20 cellular contexts compared by ENCODE assay signal in the genomic region with DNA sequence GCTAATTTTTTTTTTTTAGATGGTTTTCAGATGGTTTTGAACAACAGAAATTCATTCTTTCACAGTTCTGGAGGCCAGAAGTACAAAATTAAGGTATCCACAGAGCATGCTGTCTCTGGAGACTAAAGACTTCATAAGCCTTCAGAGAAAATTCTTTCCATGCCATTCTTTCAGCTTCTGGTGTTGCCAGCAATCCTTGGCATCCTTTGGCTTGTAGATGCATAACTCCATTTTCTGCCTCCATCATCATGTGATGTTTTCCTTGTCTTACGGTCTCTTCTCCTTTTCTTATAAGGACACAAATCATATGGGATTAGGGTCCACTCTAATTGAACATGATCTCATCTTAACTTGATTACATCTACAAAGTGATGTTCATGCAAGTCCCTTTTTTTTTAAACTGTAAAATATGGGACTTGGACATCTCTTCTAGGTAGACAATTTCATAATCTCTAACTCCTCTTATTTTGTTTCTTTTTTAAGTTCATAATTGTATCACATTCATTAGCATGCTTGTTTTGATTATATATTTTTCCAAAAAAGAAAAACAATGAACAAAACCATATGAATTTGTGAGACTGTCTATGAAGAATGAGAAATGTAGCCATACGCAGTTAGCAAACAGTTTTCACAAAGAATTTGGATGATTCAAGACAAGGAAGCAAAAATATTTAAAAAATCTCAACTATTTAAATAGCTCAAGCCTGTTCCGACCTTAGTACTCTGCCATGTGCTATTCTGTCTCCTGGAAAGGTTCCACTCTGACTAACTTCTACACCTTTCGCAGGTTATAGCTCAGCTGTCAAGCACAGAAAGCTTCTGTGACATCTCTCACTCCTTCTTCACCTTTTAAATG. TPM values are rescaled to one million over a fixed set of nuclear protein-coding genes. Genes with fewer than 3 reads are reported as not detected.
DNase-seq lines count a peak whose midpoint lies in the region; ATAC-seq and TF ChIP-seq lines count a peak whose summit lies in the region.
"Had no signal": no experiment of that assay in that cellular context is flagged by ENCODE, and none has a peak within 500 bp of the region (broad histone marks: within the 10 kb centered on the region; RNA-seq: fewer than 3 reads in every experiment).

No MANE protein-coding gene starts in this region.

- TF ChIP-seq CTCF in mucosa of descending colon (IDR thresholded peaks at IDR 0.05) = no peak

- H3K27ac ChIP-seq in mesodermal cell (ENCODE audit: low read depth, low read length, severe bottlenecking) = peak overlapping the region; percentile 89
- H3K27ac ChIP-seq: esophagus muscularis mucosa, ovary, suprapubic skin had no signal

- peak; percentile 9 for DNase-seq in AG08396 (ENCODE audit: low spot score)
- DNase-seq in dedifferentiated amniotic fluid mesenchymal stem cell (ENCODE audit: extremely low spot score) = peak; percentile 68
- DNase-seq in DMS 273 (lab: John Stamatoyannopoulos, UW; ENCODE audit: unreplicated experiment) = no peak
- DNase-seq in amniotic stem cell (lab: John Stamatoyannopoulos, UW) = no peak
- no peak for DNase-seq in mucosa of descending colon
- DNase-seq: activated B cell treated with CpG ODN at 0.5 μM for 24 hours, BE2C, cortex of kidney, DMS153, KBM-7, NCI-H1436, NCI-H524, ovary had no signal

- H3K4me1 ChIP-seq in mesodermal cell (ENCODE audit: control insufficient read depth, insufficient read depth, low read length, poor library complexity, severe bottlenecking) (peaks cover 10% of the 10 kb centered on the region), mucosa of descending colon (ENCODE audit: low read depth) (no peaks in the 10 kb centered on the region)
- H3K4me1 ChIP-seq: BE2C, suprapubic skin had no signal

- TF ChIP-seq EP300 in Ishikawa (IDR thresholded peaks at IDR 0.05; ENCODE audit: borderline replicate concordance) = no peak

- H3K4me3 ChIP-seq in mesodermal cell (ENCODE audit: extremely low read depth, insufficient read depth, low read length, poor library complexity, severe bottlenecking) = no peak overlapping the region
- H3K4me3 ChIP-seq in mucosa of descending colon = no peak overlapping the region
- H3K4me3 ChIP-seq: esophagus muscularis mucosa, ovary, suprapubic skin had no signal

- intact Hi-C loops in mucosa of descending colon (cut with DNase I, micrococcal nuclease) = no loop called here

- no peaks in the 10 kb centered on the region for H3K9me3 ChIP-seq in mesodermal cell (ENCODE audit: control insufficient read depth, low read length)
- no peaks in the 10 kb centered on the region for H3K9me3 ChIP-seq in mucosa of descending colon
- H3K9me3 ChIP-seq: BE2C, esophagus muscularis mucosa, ovary, suprapubic skin had no signal

- H3K36me3 ChIP-seq in mesodermal cell (ENCODE audit: control insufficient read depth, insufficient read depth, low read length) (no peaks in the 10 kb centered on the region), mucosa of descending colon (ENCODE audit: low read depth) (no peaks in the 10 kb centered on the region)
- H3K36me3 ChIP-seq: BE2C, esophagus muscularis mucosa, ovary, suprapubic skin had no signal

- no peak overlapping the region for H3K4me3 Mint-ChIP-seq in stimulated activated memory B cell treated with anti-CD40 and anti-IgM and Interleukin-4, amounts not matched to agents 10 μg/mL and 1 μg/mL and 100 μg/mL, for 72 hours
- H3K4me3 Mint-ChIP-seq: activated B cell treated with CpG ODN at 0.5 μM for 24 hours; activated naive CD8-positive, alpha-beta T cell had no signal

- no peak for TF ChIP-seq RAD21 in Ishikawa (IDR thresholded peaks at IDR 0.05; ENCODE audit: low read depth)

- ATAC-seq in stimulated activated memory B cell treated with anti-CD40 and anti-IgM and Interleukin-4, amounts not matched to agents 10 μg/mL and 1 μg/mL and 100 μg/mL, for 72 hours = no peak
- no peak for ATAC-seq in mucosa of descending colon

- H3K4me1 Mint-ChIP-seq in stimulated activated memory B cell treated with anti-CD40 and anti-IgM and Interleukin-4, amounts not matched to agents 10 μg/mL and 1 μg/mL and 100 μg/mL, for 72 hours = no peaks in the 10 kb centered on the region
- H3K4me1 Mint-ChIP-seq: activated B cell treated with CpG ODN at 0.5 μM for 24 hours had no signal

- WGBS in mesodermal cell (ENCODE audit: insufficient coverage in 2 of 2), 2 experiments = 80 to 87% methylated on average over 3 of the region's 4 CpGs

- no peaks in the 10 kb centered on the region for H3K27me3 Mint-ChIP-seq in stimulated activated memory B cell treated with anti-CD40 and anti-IgM and Interleukin-4, amounts not matched to agents 10 μg/mL and 1 μg/mL and 100 μg/mL, for 72 hours
- H3K27me3 Mint-ChIP-seq: activated B cell treated with CpG ODN at 0.5 μM for 24 hours had no signal

- no peaks in the 10 kb centered on the region for H3K9me3 Mint-ChIP-seq in stimulated activated memory B cell treated with anti-CD40 and anti-IgM and Interleukin-4, amounts not matched to agents 10 μg/mL and 1 μg/mL and 100 μg/mL, for 72 hours
- H3K9me3 Mint-ChIP-seq: activated B cell treated with CpG ODN at 0.5 μM for 24 hours had no signal

- no peaks in the 10 kb centered on the region for H3K36me3 Mint-ChIP-seq in stimulated activated memory B cell treated with anti-CD40 and anti-IgM and Interleukin-4, amounts not matched to agents 10 μg/mL and 1 μg/mL and 100 μg/mL, for 72 hours
- H3K36me3 Mint-ChIP-seq: activated naive CD8-positive, alpha-beta T cell had no signal

- no peak overlapping the region for H3K27ac Mint-ChIP-seq in stimulated activated memory B cell treated with anti-CD40 and anti-IgM and Interleukin-4, amounts not matched to agents 10 μg/mL and 1 μg/mL and 100 μg/mL, for 72 hours
- H3K27ac Mint-ChIP-seq: activated B cell treated with CpG ODN at 0.5 μM for 24 hours; activated naive CD8-positive, alpha-beta T cell had no signal

TF ChIP-seq in Ishikawa, 13 proteins besides CTCF, POLR2A, EP300 and RAD21:
- TF ChIP-seq, protein P1, sequence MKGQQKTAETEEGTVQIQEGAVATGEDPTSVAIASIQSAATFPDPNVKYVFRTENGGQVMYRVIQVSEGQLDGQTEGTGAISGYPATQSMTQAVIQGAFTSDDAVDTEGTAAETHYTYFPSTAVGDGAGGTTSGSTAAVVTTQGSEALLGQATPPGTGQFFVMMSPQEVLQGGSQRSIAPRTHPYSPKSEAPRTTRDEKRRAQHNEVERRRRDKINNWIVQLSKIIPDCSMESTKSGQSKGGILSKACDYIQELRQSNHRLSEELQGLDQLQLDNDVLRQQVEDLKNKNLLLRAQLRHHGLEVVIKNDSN (IDR thresholded peaks at IDR 0.05) = no peak
- TF ChIP-seq TEAD4 (IDR thresholded peaks at IDR 0.05) = peak; percentile 40; the same call in 1 of the 2 replicates

RNA-seq across cellular contexts. Expression of gene GIMD1, which starts 53.1 kb away (rescaled TPM):
- polyA plus RNA-seq in mesodermal cell (2013, experiment 1 of 2) = not detected
- polyA plus RNA-seq in mesodermal cell (2013, experiment 2 of 2) = not detected
- total RNA-seq in mucosa of descending colon = not detected
- total RNA-seq: activated B cell treated with CpG ODN at 0.5 μM for 24 hours, esophagus muscularis mucosa, mesenteric fat pad, ovary, suprapubic skin had no signal
- polyA plus RNA-seq: ovary had no signal

Comparison
In these comparisons a context has a peak if more than half of its experiments do, and no peak if none do; other contexts are left out.
1. DNase-seq: peak in AG08396 (single experiment) and dedifferentiated amniotic fluid mesenchymal stem cell (single experiment); none in DMS 273 (single experiment), amniotic stem cell (single experiment) and mucosa of descending colon (0 of 3).